2 cellular contexts compared by ENCODE assay signal in the genomic region with DNA sequence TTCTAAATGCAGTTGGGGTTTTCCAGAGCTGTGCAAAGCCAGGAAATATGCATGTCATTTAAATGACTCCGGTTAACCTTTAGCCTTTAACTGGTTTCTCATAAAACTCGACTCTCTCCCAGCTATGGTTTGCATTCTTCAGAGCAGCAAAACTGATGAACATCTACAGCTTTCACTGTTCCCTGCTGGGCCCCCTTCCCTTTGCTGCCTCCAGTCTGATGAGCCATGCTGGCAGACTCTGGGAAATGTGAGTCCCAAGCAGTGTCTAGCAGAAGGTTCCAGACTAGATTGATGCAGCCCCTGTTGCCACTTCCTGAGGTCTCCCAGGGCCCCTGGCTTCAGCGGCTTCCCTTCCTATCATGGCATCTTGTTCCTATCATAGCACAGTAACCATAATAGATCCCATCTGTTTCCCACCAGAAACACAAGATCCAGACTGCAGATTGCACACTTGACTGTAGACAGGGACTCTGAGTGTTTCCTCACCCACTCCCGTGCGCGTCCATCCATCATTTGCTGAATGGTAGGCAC.
TF ChIP-seq lines count a peak whose summit lies in the region.

No MANE protein-coding gene starts in this region.

TF ChIP-seq in GM12878, 131 proteins besides CTCF, POLR2A, EP300 and RAD21 (continued from another document and continues in another):
- no peak for TF ChIP-seq KAT2A (conservative IDR thresholded peaks at IDR 0.05; ENCODE audit: control insufficient read depth, low read depth, low read length)
- TF ChIP-seq KLF5 (IDR thresholded peaks at IDR 0.05; ENCODE audit: partially characterized antibody): no peak
- TF ChIP-seq KDM1A (IDR thresholded peaks at IDR 0.05; ENCODE audit: borderline replicate concordance): no peak
- TF ChIP-seq, protein P1, sequence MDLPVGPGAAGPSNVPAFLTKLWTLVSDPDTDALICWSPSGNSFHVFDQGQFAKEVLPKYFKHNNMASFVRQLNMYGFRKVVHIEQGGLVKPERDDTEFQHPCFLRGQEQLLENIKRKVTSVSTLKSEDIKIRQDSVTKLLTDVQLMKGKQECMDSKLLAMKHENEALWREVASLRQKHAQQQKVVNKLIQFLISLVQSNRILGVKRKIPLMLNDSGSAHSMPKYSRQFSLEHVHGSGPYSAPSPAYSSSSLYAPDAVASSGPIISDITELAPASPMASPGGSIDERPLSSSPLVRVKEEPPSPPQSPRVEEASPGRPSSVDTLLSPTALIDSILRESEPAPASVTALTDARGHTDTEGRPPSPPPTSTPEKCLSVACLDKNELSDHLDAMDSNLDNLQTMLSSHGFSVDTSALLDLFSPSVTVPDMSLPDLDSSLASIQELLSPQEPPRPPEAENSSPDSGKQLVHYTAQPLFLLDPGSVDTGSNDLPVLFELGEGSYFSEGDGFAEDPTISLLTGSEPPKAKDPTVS (IDR thresholded peaks at IDR 0.05; ENCODE audit: low read depth, low read length): no peak
- no peak for TF ChIP-seq IRF4 (IDR thresholded peaks at IDR 0.05; ENCODE audit: low read depth, low read length)
- TF ChIP-seq ZNF24 (IDR thresholded peaks at IDR 0.05): 0 out of 2 replicates have a peak, but pooled peaks have one; percentile 17
- TF ChIP-seq, protein P2, sequence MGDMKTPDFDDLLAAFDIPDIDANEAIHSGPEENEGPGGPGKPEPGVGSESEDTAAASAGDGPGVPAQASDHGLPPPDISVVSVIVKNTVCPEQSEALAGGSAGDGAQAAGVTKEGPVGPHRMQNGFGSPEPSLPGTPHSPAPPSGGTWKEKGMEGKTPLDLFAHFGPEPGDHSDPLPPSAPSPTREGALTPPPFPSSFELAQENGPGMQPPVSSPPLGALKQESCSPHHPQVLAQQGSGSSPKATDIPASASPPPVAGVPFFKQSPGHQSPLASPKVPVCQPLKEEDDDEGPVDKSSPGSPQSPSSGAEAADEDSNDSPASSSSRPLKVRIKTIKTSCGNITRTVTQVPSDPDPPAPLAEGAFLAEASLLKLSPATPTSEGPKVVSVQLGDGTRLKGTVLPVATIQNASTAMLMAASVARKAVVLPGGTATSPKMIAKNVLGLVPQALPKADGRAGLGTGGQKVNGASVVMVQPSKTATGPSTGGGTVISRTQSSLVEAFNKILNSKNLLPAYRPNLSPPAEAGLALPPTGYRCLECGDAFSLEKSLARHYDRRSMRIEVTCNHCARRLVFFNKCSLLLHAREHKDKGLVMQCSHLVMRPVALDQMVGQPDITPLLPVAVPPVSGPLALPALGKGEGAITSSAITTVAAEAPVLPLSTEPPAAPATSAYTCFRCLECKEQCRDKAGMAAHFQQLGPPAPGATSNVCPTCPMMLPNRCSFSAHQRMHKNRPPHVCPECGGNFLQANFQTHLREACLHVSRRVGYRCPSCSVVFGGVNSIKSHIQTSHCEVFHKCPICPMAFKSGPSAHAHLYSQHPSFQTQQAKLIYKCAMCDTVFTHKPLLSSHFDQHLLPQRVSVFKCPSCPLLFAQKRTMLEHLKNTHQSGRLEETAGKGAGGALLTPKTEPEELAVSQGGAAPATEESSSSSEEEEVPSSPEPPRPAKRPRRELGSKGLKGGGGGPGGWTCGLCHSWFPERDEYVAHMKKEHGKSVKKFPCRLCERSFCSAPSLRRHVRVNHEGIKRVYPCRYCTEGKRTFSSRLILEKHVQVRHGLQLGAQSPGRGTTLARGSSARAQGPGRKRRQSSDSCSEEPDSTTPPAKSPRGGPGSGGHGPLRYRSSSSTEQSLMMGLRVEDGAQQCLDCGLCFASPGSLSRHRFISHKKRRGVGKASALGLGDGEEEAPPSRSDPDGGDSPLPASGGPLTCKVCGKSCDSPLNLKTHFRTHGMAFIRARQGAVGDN (IDR thresholded peaks at IDR 0.05): peak; percentile 93
- TF ChIP-seq, protein P3, sequence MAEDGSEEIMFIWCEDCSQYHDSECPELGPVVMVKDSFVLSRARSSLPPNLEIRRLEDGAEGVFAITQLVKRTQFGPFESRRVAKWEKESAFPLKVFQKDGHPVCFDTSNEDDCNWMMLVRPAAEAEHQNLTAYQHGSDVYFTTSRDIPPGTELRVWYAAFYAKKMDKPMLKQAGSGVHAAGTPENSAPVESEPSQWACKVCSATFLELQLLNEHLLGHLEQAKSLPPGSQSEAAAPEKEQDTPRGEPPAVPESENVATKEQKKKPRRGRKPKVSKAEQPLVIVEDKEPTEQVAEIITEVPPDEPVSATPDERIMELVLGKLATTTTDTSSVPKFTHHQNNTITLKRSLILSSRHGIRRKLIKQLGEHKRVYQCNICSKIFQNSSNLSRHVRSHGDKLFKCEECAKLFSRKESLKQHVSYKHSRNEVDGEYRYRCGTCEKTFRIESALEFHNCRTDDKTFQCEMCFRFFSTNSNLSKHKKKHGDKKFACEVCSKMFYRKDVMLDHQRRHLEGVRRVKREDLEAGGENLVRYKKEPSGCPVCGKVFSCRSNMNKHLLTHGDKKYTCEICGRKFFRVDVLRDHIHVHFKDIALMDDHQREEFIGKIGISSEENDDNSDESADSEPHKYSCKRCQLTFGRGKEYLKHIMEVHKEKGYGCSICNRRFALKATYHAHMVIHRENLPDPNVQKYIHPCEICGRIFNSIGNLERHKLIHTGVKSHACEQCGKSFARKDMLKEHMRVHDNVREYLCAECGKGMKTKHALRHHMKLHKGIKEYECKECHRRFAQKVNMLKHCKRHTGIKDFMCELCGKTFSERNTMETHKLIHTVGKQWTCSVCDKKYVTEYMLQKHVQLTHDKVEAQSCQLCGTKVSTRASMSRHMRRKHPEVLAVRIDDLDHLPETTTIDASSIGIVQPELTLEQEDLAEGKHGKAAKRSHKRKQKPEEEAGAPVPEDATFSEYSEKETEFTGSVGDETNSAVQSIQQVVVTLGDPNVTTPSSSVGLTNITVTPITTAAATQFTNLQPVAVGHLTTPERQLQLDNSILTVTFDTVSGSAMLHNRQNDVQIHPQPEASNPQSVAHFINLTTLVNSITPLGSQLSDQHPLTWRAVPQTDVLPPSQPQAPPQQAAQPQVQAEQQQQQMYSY (CRISPR knock-in tag; IDR thresholded peaks at IDR 0.05): no peak
- TF ChIP-seq NR2C1 (IDR thresholded peaks at IDR 0.05): peak; percentile 65; the same call in 1 of the 2 replicates
- TF ChIP-seq ZSCAN29 (IDR thresholded peaks at IDR 0.05): no peak
- TF ChIP-seq, protein P4, sequence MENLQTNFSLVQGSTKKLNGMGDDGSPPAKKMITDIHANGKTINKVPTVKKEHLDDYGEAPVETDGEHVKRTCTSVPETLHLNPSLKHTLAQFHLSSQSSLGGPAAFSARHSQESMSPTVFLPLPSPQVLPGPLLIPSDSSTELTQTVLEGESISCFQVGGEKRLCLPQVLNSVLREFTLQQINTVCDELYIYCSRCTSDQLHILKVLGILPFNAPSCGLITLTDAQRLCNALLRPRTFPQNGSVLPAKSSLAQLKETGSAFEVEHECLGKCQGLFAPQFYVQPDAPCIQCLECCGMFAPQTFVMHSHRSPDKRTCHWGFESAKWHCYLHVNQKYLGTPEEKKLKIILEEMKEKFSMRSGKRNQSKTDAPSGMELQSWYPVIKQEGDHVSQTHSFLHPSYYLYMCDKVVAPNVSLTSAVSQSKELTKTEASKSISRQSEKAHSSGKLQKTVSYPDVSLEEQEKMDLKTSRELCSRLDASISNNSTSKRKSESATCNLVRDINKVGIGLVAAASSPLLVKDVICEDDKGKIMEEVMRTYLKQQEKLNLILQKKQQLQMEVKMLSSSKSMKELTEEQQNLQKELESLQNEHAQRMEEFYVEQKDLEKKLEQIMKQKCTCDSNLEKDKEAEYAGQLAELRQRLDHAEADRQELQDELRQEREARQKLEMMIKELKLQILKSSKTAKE (IDR thresholded peaks at IDR 0.05; ENCODE audit: low read depth, poor library complexity, severe bottlenecking): no peak
- TF ChIP-seq HDAC6 (IDR thresholded peaks at IDR 0.05; ENCODE audit: unreplicated experiment): no peak
- no peak for TF ChIP-seq CBFB (IDR thresholded peaks at IDR 0.05; ENCODE audit: low read depth)

TF ChIP-seq in HEK293T, 16 proteins besides CTCF, POLR2A, EP300 and RAD21 (continued from another document):
- TF ChIP-seq, protein P5, sequence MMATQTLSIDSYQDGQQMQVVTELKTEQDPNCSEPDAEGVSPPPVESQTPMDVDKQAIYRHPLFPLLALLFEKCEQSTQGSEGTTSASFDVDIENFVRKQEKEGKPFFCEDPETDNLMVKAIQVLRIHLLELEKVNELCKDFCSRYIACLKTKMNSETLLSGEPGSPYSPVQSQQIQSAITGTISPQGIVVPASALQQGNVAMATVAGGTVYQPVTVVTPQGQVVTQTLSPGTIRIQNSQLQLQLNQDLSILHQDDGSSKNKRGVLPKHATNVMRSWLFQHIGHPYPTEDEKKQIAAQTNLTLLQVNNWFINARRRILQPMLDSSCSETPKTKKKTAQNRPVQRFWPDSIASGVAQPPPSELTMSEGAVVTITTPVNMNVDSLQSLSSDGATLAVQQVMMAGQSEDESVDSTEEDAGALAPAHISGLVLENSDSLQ (IDR thresholded peaks at IDR 0.05): no peak
- TF ChIP-seq LEF1 (IDR thresholded peaks at IDR 0.05; ENCODE audit: borderline replicate concordance): no peak
- TF ChIP-seq FOXM1 (IDR thresholded peaks at IDR 0.05; ENCODE audit: borderline replicate concordance): no peak
- no peak for TF ChIP-seq L3MBTL2 (conservative IDR thresholded peaks at IDR 0.05)
- TF ChIP-seq FOXA1 (IDR thresholded peaks at IDR 0.05): no peak
- no peak for TF ChIP-seq SP1 (IDR thresholded peaks at IDR 0.05)
- no peak for TF ChIP-seq ARNT (IDR thresholded peaks at IDR 0.05)
- no peak for TF ChIP-seq BHLHE40 (IDR thresholded peaks at IDR 0.05; ENCODE audit: borderline replicate concordance)
- TF ChIP-seq NFRKB (IDR thresholded peaks at IDR 0.05): no peak
- no peak for TF ChIP-seq ELF4 (IDR thresholded peaks at IDR 0.05)
